ENCODE assay signal across 9 cellular contexts in genomic region chr10:88117869-88118632, GRCh38.
DNase-seq lines count a peak whose midpoint lies in the region; ATAC-seq and TF ChIP-seq lines count a peak whose summit lies in the region.
"Had no signal": no experiment of that assay in that cellular context is flagged by ENCODE, and none has a peak within 500 bp of the region (broad histone marks: within the 10 kb centered on the region; RNA-seq: fewer than 3 reads in every experiment).

No MANE protein-coding gene starts in this region.

- H4K20me1 ChIP-seq in smooth muscle cell (ENCODE audit: low read depth), result no peaks in the 10 kb centered on the region

- peaks cover 15% of the 10 kb centered on the region for H3K4me1 Mint-ChIP-seq in activated CD8-positive, alpha-beta memory T cell treated with anti-CD3 and anti-CD28 coated beads, Interleukin-2, amount 10 ng/mL, durations not matched to agents 7 days and 5 days

- H3K27ac ChIP-seq in smooth muscle cell (ENCODE audit: low read depth), result peak overlapping the region; percentile 67

- H3K9ac ChIP-seq in smooth muscle cell (ENCODE audit: low read depth), result no peak overlapping the region

- no peaks in the 10 kb centered on the region for H3K27me3 Mint-ChIP-seq in activated CD8-positive, alpha-beta memory T cell treated with anti-CD3 and anti-CD28 coated beads, Interleukin-2, amount 10 ng/mL, durations not matched to agents 7 days and 5 days

- CTCF ChIA-PET in activated CD8-positive, alpha-beta memory T cell treated with anti-CD3 and anti-CD28 coated beads, Interleukin-2, amount 10 ng/mL, durations not matched to agents 7 days and 5 days (lab: Charles Lee), result interaction anchor here (0.8 to 2.0 kb wide), 5 partner anchors 11 to 142 kb away, joined by 3 to 7 read pairs (median 3); no protein-coding TSS in a partner anchor

- H3K9me3 ChIP-seq in smooth muscle cell (replicated peaks; ENCODE audit: low read depth), result no peaks in the 10 kb centered on the region

- H3K36me3 ChIP-seq in smooth muscle cell (ENCODE audit: low read depth), result no peaks in the 10 kb centered on the region

- H3K27ac Mint-ChIP-seq in activated CD8-positive, alpha-beta memory T cell treated with anti-CD3 and anti-CD28 coated beads, Interleukin-2, amount 10 ng/mL, durations not matched to agents 7 days and 5 days, result no peak overlapping the region

- H3K36me3 Mint-ChIP-seq in activated CD8-positive, alpha-beta memory T cell treated with anti-CD3 and anti-CD28 coated beads, Interleukin-2, amount 10 ng/mL, durations not matched to agents 7 days and 5 days, result no peaks in the 10 kb centered on the region

- H3K4me3 ChIP-seq in choroid plexus epithelial cell (ENCODE audit: low read depth, low read length), result no peak overlapping the region
- no peak overlapping the region for H3K4me3 ChIP-seq in smooth muscle cell

- no peak overlapping the region for H2AFZ ChIP-seq in smooth muscle cell (ENCODE audit: low read depth)

- DNase-seq in activated CD8-positive, alpha-beta memory T cell treated with anti-CD3 and anti-CD28 coated beads, Interleukin-2, amount 10 ng/mL, durations not matched to agents 7 days and 5 days, result no peak
- no peak for DNase-seq in activated CD8-positive, alpha-beta memory T cell treated with anti-CD3 and anti-CD28 coated beads, Interleukin-2, amount 50 U/mL, for 4 hours
- peak; percentile 77 for DNase-seq in MV-4-11 (lab: John Stamatoyannopoulos, UW)
- peak; percentile 34 for DNase-seq in choroid plexus epithelial cell (ENCODE audit: low read depth)
- no peak for DNase-seq in smooth muscle cell (lab: John Stamatoyannopoulos, UW; ENCODE audit: unreplicated experiment)
- no peak for DNase-seq in HCEC 1CT
- DNase-seq in NCI-H1436 (lab: John Stamatoyannopoulos, UW), result no peak
- no peak for DNase-seq in stimulated activated CD8-positive, alpha-beta memory T cell treated with anti-CD3 and anti-CD28 coated beads, Interleukin-4, amount 100 ng/mL, for 48 hours
- DNase-seq: NCI-H510A treated with DMSO at 0.1 percent for 48 hours had no signal

- 91% methylated on average over 4 of the region's 4 CpGs for WGBS in smooth muscle cell (ENCODE audit: low lambda C conversion rate)

- H3K9me3 Mint-ChIP-seq in activated CD8-positive, alpha-beta memory T cell treated with anti-CD3 and anti-CD28 coated beads, Interleukin-2, amount 10 ng/mL, durations not matched to agents 7 days and 5 days (ENCODE audit: low read depth), result no peaks in the 10 kb centered on the region

- peak; percentile 46 for TF ChIP-seq CTCF in choroid plexus epithelial cell (conservative IDR thresholded peaks at IDR 0.05; ENCODE audit: low read depth, low read length)
- TF ChIP-seq CTCF in smooth muscle cell (IDR thresholded peaks at IDR 0.05; ENCODE audit: borderline replicate concordance, insufficient read depth, poor library complexity, severe bottlenecking), result no peak

- peaks cover 12% of the 10 kb centered on the region for H3F3A ChIP-seq in smooth muscle cell (ENCODE audit: low read depth)

- H3K4me2 ChIP-seq in smooth muscle cell, result no peak overlapping the region

- peak; percentile 58 for ATAC-seq in activated CD8-positive, alpha-beta memory T cell treated with anti-CD3 and anti-CD28 coated beads, Interleukin-2, amount 10 ng/mL, durations not matched to agents 7 days and 5 days

- no peak overlapping the region for H3K4me3 Mint-ChIP-seq in activated CD8-positive, alpha-beta memory T cell treated with anti-CD3 and anti-CD28 coated beads, Interleukin-2, amount 10 ng/mL, durations not matched to agents 7 days and 5 days

- H3K79me2 ChIP-seq in smooth muscle cell (ENCODE audit: low read depth), result no peaks in the 10 kb centered on the region

- no peaks in the 10 kb centered on the region for H3K27me3 ChIP-seq in smooth muscle cell (ENCODE audit: low read depth)

- peaks cover 13% of the 10 kb centered on the region for H3K4me1 ChIP-seq in smooth muscle cell (ENCODE audit: low read depth)

Comparison
In these comparisons a context has a peak if more than half of its experiments do, and no peak if none do; other contexts are left out.
1. DNase-seq: peak in MV-4-11 (single experiment) and choroid plexus epithelial cell (single experiment); none in activated CD8-positive, alpha-beta memory T cell treated with anti-CD3 and anti-CD28 coated beads, Interleukin-2, amount 10 ng/mL, durations not matched to agents 7 days and 5 days (single experiment), activated CD8-positive, alpha-beta memory T cell treated with anti-CD3 and anti-CD28 coated beads, Interleukin-2, amount 50 U/mL, for 4 hours (single experiment), smooth muscle cell (single experiment), HCEC 1CT (single experiment), NCI-H1436 (single experiment) and stimulated activated CD8-positive, alpha-beta memory T cell treated with anti-CD3 and anti-CD28 coated beads, Interleukin-4, amount 100 ng/mL, for 48 hours (single experiment).